19 cellular contexts compared by ENCODE assay signal in the genomic region with DNA sequence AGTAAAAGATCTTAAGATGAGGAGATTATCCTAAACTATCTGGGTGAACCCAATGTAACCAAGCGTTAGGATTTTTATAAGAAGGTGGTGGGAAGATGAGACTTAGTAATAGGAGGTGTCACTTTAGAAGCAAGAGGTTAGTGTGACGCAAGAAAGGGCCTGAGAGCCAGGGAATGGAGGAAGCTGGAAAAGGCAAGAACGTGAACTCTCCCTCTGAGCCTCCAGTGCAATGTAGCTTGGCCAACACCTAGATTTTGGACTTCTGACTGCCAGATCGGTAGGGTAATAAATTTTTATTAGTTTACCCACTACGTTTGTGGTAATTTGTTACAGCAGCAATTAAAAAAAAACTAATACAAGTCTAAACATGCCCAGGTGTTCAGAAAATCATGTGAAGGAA.
"Had no signal": no experiment of that assay in that cellular context is flagged by ENCODE, and none has a peak within 500 bp of the region (broad histone marks: within the 10 kb centered on the region; RNA-seq: fewer than 3 reads in every experiment).

No MANE protein-coding gene starts in this region.

- H3K9me3 ChIP-seq: gastrocnemius medialis, neutrophil, pancreas, right atrium auricular region, stomach, thyroid gland had no signal

- H3K36me3 ChIP-seq: gastrocnemius medialis, neutrophil, pancreas, right atrium auricular region, stomach, thyroid gland had no signal

- H3K9me3 Mint-ChIP-seq: type B pancreatic cell had no signal

- H3K27me3 Mint-ChIP-seq: effector memory CD8-positive, alpha-beta T cell; memory B cell; type B pancreatic cell had no signal

- H3K36me3 Mint-ChIP-seq: memory B cell; stimulated activated effector memory CD8-positive, alpha-beta T cell treated with anti-CD3 and anti-CD28 coated beads, Interleukin-12 subunit alpha, Interleukin-12 subunit beta, amount 100 ng/mL, for 72 hours; type B pancreatic cell had no signal

- DNase-seq: cortex of kidney; effector memory CD8-positive, alpha-beta T cell; gastrocnemius medialis; head of caudate nucleus; kidney; natural killer cell; pancreas; stimulated activated CD4-positive, alpha-beta T cell treated with anti-CD3 and anti-CD28 coated beads, Interleukin-2, amount 100 ng/mL, for 24 hours; stimulated activated CD4-positive, alpha-beta T cell treated with anti-CD3 and anti-CD28 coated beads, Interleukin-4, amount 100 ng/mL, for 24 hours; stimulated activated naive CD4-positive, alpha-beta T cell treated with Interleukin-2 at 50 U/mL for 16 hours; stomach; thyroid gland had no signal

- H3K4me3 ChIP-seq: gastrocnemius medialis, lung, pancreas, right atrium auricular region, stomach, thyroid gland had no signal

- H3K27me3 ChIP-seq: gastrocnemius medialis, neutrophil, pancreas, right atrium auricular region, stomach, thyroid gland had no signal

- H3K27ac Mint-ChIP-seq: effector memory CD8-positive, alpha-beta T cell; memory B cell; natural killer cell; stimulated activated effector memory CD8-positive, alpha-beta T cell treated with anti-CD3 and anti-CD28 coated beads, Interleukin-12 subunit alpha, Interleukin-12 subunit beta, amount 100 ng/mL, for 72 hours; type B pancreatic cell had no signal

- H3K4me1 Mint-ChIP-seq: memory B cell; natural killer cell; stimulated activated effector memory CD8-positive, alpha-beta T cell treated with anti-CD3 and anti-CD28 coated beads, Interleukin-12 subunit alpha, Interleukin-12 subunit beta, amount 100 ng/mL, for 72 hours had no signal

- H3K27ac ChIP-seq: gastrocnemius medialis, neutrophil, pancreas, right atrium auricular region, stomach, thyroid gland had no signal

- H3K4me3 Mint-ChIP-seq: effector memory CD8-positive, alpha-beta T cell; memory B cell; natural killer cell; neural crest cell; stimulated activated effector memory CD8-positive, alpha-beta T cell treated with anti-CD3 and anti-CD28 coated beads, Interleukin-12 subunit alpha, Interleukin-12 subunit beta, amount 100 ng/mL, for 72 hours; type B pancreatic cell had no signal
